In the genomic region with DNA sequence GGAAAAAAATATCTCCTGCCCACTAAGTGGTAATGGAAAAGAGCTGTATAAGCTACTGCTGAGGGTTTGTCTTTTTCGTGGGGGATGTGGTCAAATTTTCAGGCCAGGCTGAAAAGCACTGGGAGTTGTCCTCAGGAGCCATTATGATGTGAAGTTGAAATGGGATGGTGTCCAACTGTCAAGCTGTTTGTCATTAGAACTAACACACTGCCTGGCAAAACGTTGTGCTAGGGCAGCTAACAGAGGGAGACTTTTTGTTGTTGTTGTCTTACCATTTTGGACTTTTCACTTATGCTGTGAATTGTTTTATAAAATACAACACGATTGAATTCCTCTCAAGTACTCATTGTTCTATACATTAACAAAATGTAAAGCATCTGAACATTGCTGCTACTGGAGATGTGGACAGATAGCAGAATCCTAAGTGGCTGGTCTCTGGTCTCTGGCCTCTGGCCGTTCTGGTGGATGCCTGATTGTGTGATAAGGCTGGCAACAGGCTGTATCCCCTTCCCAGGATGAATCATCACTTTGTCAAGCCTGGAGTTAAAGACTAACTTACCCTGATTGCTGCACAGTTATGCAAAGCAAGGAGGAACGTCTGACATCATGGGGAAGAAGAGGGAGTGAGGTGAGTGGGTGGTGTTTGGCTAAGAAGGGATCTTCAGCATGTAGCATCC, we compare ENCODE assay signal across 1 cellular context.
A peak's percentile ranks its signal among the peaks of the same experiment; 100 is the strongest.
TF ChIP-seq lines count a peak whose summit lies in the region.

No MANE protein-coding gene starts in this region.

TF ChIP-seq in HepG2, 621 proteins besides CTCF, POLR2A, EP300 and RAD21 (continued from another document and continues in another):
- TF ChIP-seq SNAPC4 (CRISPR knock-in tag; IDR thresholded peaks at IDR 0.05) (0 out of 2 replicates have a peak, but pooled peaks have one; percentile 54), KLF11 (CRISPR knock-in tag; IDR thresholded peaks at IDR 0.05) (no peak), PPARG (CRISPR knock-in tag; conservative IDR thresholded peaks at IDR 0.05) (no peak), ZIK1 (CRISPR knock-in tag; IDR thresholded peaks at IDR 0.05; ENCODE audit: borderline replicate concordance, low read depth) (no peak), SP2 (CRISPR knock-in tag; IDR thresholded peaks at IDR 0.05) (no peak), SOX5 (CRISPR knock-in tag; IDR thresholded peaks at IDR 0.05; ENCODE audit: borderline replicate concordance) (peak; percentile 84), MBNL3 (CRISPR knock-in tag; conservative IDR thresholded peaks at IDR 0.05) (no peak), RCOR2 (CRISPR knock-in tag; IDR thresholded peaks at IDR 0.05) (peak; percentile 87), HMGXB3 (CRISPR knock-in tag; IDR thresholded peaks at IDR 0.05; ENCODE audit: borderline replicate concordance) (no peak), MEIS2 (CRISPR knock-in tag; IDR thresholded peaks at IDR 0.05) (0 out of 2 replicates have a peak, but pooled peaks have one; percentile 56), ZNF383 (CRISPR knock-in tag; IDR thresholded peaks at IDR 0.05; ENCODE audit: borderline replicate concordance) (no peak), ZBTB1 (CRISPR knock-in tag; IDR thresholded peaks at IDR 0.05; ENCODE audit: borderline replicate concordance) (no peak), ZNF101 (CRISPR knock-in tag; IDR thresholded peaks at IDR 0.05; ENCODE audit: borderline replicate concordance, low read depth) (no peak), ZNF629 (CRISPR knock-in tag; conservative IDR thresholded peaks at IDR 0.05) (no peak), ZNF256 (CRISPR knock-in tag; conservative IDR thresholded peaks at IDR 0.05) (no peak), ZNF207 (IDR thresholded peaks at IDR 0.05; ENCODE audit: borderline replicate concordance) (no peak), TIGD3 (CRISPR knock-in tag; IDR thresholded peaks at IDR 0.05; ENCODE audit: borderline replicate concordance) (no peak), DNMT3B (CRISPR knock-in tag; conservative IDR thresholded peaks at IDR 0.05) (peak; percentile 64; the same call in 1 of the 2 replicates), ARNTL (CRISPR knock-in tag; IDR thresholded peaks at IDR 0.05) (no peak), RXRB (CRISPR knock-in tag; IDR thresholded peaks at IDR 0.05; ENCODE audit: borderline replicate concordance) (peak; percentile 68), ZNF10 (CRISPR knock-in tag; IDR thresholded peaks at IDR 0.05; ENCODE audit: borderline replicate concordance, low read depth) (no peak), ZNF382 (CRISPR knock-in tag; IDR thresholded peaks at IDR 0.05; ENCODE audit: borderline replicate concordance) (no peak), RARA (CRISPR knock-in tag; IDR thresholded peaks at IDR 0.05) (no peak; the same call in 1 of the 2 replicates), ZNF569 (CRISPR knock-in tag; IDR thresholded peaks at IDR 0.05; ENCODE audit: borderline replicate concordance) (no peak), ETV6 (CRISPR knock-in tag; conservative IDR thresholded peaks at IDR 0.05) (no peak; the same call in 1 of the 2 replicates), PTBP1 (IDR thresholded peaks at IDR 0.05; ENCODE audit: low read depth, low read length, poor library complexity, severe bottlenecking) (no peak), HCFC1 (IDR thresholded peaks at IDR 0.05; ENCODE audit: low read depth, low read length) (no peak), SNAI1 (CRISPR knock-in tag; IDR thresholded peaks at IDR 0.05; ENCODE audit: borderline replicate concordance) (0 out of 2 replicates have a peak, but pooled peaks have one; percentile 63), MXD1 (CRISPR knock-in tag; IDR thresholded peaks at IDR 0.05) (no peak), ZNF674 (CRISPR knock-in tag; IDR thresholded peaks at IDR 0.05; ENCODE audit: low read depth) (no peak), ZNF430 (CRISPR knock-in tag; IDR thresholded peaks at IDR 0.05) (no peak), HMG20A (CRISPR knock-in tag; IDR thresholded peaks at IDR 0.05; ENCODE audit: borderline replicate concordance) (peak; percentile 86; the same call in 1 of the 2 replicates), CREM (IDR thresholded peaks at IDR 0.05) (peak; percentile 59), CREM (CRISPR knock-in tag; IDR thresholded peaks at IDR 0.05) (no peak), AHR (CRISPR knock-in tag; IDR thresholded peaks at IDR 0.05) (no peak; the same call in 1 of the 2 replicates), FLYWCH1 (CRISPR knock-in tag; IDR thresholded peaks at IDR 0.05) (no peak), XBP1 (CRISPR knock-in tag; IDR thresholded peaks at IDR 0.05) (peak; percentile 92; the same call in 1 of the 2 replicates), THAP8 (CRISPR knock-in tag; IDR thresholded peaks at IDR 0.05; ENCODE audit: borderline replicate concordance) (no peak), ZNF557 (CRISPR knock-in tag; IDR thresholded peaks at IDR 0.05) (no peak), TBX2 (CRISPR knock-in tag; IDR thresholded peaks at IDR 0.05; ENCODE audit: borderline replicate concordance) (peak; percentile 86)
- TF ChIP-seq, protein P1, sequence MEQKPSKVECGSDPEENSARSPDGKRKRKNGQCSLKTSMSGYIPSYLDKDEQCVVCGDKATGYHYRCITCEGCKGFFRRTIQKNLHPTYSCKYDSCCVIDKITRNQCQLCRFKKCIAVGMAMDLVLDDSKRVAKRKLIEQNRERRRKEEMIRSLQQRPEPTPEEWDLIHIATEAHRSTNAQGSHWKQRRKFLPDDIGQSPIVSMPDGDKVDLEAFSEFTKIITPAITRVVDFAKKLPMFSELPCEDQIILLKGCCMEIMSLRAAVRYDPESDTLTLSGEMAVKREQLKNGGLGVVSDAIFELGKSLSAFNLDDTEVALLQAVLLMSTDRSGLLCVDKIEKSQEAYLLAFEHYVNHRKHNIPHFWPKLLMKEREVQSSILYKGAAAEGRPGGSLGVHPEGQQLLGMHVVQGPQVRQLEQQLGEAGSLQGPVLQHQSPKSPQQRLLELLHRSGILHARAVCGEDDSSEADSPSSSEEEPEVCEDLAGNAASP (CRISPR knock-in tag; IDR thresholded peaks at IDR 0.05; ENCODE audit: borderline replicate concordance): peak; percentile 68; the same call in 1 of the 2 replicates
- TF ChIP-seq, protein P2, sequence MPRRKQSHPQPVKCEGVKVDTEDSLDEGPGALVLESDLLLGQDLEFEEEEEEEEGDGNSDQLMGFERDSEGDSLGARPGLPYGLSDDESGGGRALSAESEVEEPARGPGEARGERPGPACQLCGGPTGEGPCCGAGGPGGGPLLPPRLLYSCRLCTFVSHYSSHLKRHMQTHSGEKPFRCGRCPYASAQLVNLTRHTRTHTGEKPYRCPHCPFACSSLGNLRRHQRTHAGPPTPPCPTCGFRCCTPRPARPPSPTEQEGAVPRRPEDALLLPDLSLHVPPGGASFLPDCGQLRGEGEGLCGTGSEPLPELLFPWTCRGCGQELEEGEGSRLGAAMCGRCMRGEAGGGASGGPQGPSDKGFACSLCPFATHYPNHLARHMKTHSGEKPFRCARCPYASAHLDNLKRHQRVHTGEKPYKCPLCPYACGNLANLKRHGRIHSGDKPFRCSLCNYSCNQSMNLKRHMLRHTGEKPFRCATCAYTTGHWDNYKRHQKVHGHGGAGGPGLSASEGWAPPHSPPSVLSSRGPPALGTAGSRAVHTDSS (CRISPR knock-in tag; conservative IDR thresholded peaks at IDR 0.05): no peak
- TF ChIP-seq, protein P3, sequence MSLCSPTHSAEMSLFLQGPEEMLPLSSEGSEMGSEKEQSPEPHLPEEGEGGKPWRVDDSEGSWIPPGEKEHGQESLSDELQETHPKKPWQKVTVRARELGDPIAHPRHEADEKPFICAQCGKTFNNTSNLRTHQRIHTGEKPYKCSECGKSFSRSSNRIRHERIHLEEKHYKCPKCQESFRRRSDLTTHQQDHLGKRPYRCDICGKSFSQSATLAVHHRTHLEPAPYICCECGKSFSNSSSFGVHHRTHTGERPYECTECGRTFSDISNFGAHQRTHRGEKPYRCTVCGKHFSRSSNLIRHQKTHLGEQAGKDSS (CRISPR knock-in tag; IDR thresholded peaks at IDR 0.05; ENCODE audit: borderline replicate concordance, low read depth): peak; percentile 33; the same call in 1 of the 2 replicates
- TF ChIP-seq, protein P4, sequence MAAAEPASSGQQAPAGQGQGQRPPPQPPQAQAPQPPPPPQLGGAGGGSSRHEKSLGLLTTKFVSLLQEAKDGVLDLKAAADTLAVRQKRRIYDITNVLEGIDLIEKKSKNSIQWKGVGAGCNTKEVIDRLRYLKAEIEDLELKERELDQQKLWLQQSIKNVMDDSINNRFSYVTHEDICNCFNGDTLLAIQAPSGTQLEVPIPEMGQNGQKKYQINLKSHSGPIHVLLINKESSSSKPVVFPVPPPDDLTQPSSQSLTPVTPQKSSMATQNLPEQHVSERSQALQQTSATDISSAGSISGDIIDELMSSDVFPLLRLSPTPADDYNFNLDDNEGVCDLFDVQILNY (CRISPR knock-in tag; conservative IDR thresholded peaks at IDR 0.05): no peak
